In genomic region chr6:14600306-14600705, GRCh38 we compare ENCODE assay signal across 7 cellular contexts.
DNase-seq lines count a peak whose midpoint lies in the region; ATAC-seq, FAIRE-seq and TF ChIP-seq lines count a peak whose summit lies in the region.
"Not testable (repeated sequence)": the region's sequence is repeated elsewhere in the genome, so short reads cannot be mapped to it uniquely, and the experiment has no call there.

No MANE protein-coding gene starts in this region.

- not testable (repeated sequence) for H3K9ac ChIP-seq in GM12878 (ENCODE audit: control insufficient read depth, insufficient read depth, low read length)

- H3K4me2 ChIP-seq in GM12878 (ENCODE audit: control insufficient read depth, insufficient read depth): not testable (repeated sequence)

- H3K27me3 Mint-ChIP-seq in activated CD4-positive, alpha-beta memory T cell treated with anti-CD3 and anti-CD28 coated beads for 36 hours; activated T-cell treated with anti-CD3 and anti-CD28 coated beads, Interleukin-2, amount 50 U/mL, for 72 hours (ENCODE audit: low read depth): not testable (repeated sequence)

- peak; percentile 26 for DNase-seq in activated CD4-positive, alpha-beta T cell treated with anti-CD3 and anti-CD28 coated beads for 48 hours
- DNase-seq in activated CD4-positive, alpha-beta memory T cell treated with anti-CD3 and anti-CD28 coated beads for 36 hours: peak; percentile 58
- DNase-seq in activated T-cell treated with anti-CD3 and anti-CD28 coated beads, Interleukin-2, amount 50 U/mL, for 72 hours: peak; percentile 5 to 51
- peak; percentile 13 for DNase-seq in activated naive CD4-positive, alpha-beta T cell treated with Interleukin-2 at 50 U/mL for 16 hours
- DNase-seq in GM12878 (ENCODE audit: low read depth, low spot score): not testable (repeated sequence)
- peak; percentile 31 for DNase-seq in stimulated activated CD4-positive, alpha-beta T cell treated with anti-CD3 and anti-CD28 coated beads, Interleukin-1b, Interleukin-23, amount 100 ng/mL, for 48 hours

- H3K9me3 Mint-ChIP-seq in activated CD4-positive, alpha-beta memory T cell treated with anti-CD3 and anti-CD28 coated beads for 36 hours; activated T-cell treated with anti-CD3 and anti-CD28 coated beads, Interleukin-2, amount 50 U/mL, for 72 hours: not testable (repeated sequence)

- intact Hi-C loops in activated CD4-positive, alpha-beta memory T cell treated with anti-CD3 and anti-CD28 coated beads for 36 hours (cut with micrococcal nuclease); GM12878 (cut with micrococcal nuclease; ENCODE audit: unreplicated experiment): not testable (repeated sequence)

- H3K4me1 ChIP-seq in GM12878 (ENCODE audit: control insufficient read depth, insufficient read depth, low read length): not testable (repeated sequence)

- SMC1A ChIA-PET in GM12878 (lab: Charles Lee; ENCODE audit: uncharacterized antibody, unreplicated experiment): not testable (repeated sequence)

- not testable (repeated sequence) for TF ChIP-seq CTCF in GM12878 (IDR thresholded peaks at IDR 0.05 in 2 of 3, conservative IDR thresholded peaks at IDR 0.05 in 1 of 3; ENCODE audit: control insufficient read depth in 2 of 3, extremely low read depth in 1 of 3, insufficient read depth in 1 of 3, low read depth in 3 of 3, low read length in 3 of 3)

- not testable (repeated sequence) for H3K27me3 ChIP-seq in GM12878 (replicated peaks in 1 of 2; ENCODE audit: control insufficient read depth in 2 of 2, insufficient read depth in 2 of 2, low read length in 1 of 2)

- not testable (repeated sequence) for H3K79me2 ChIP-seq in GM12878 (ENCODE audit: control insufficient read depth, insufficient read depth, low read length)

- CTCF ChIA-PET in activated CD4-positive, alpha-beta memory T cell treated with anti-CD3 and anti-CD28 coated beads for 36 hours (lab: Charles Lee); GM12878 (lab: Yijun Ruan, JAX): not testable (repeated sequence)

- not testable (repeated sequence) for TF ChIP-seq EP300 in GM12878 (IDR thresholded peaks at IDR 0.05; ENCODE audit: borderline replicate concordance in 1 of 2, control insufficient read depth in 1 of 2, low read depth in 2 of 2, low read length in 2 of 2)

- H4K20me1 ChIP-seq in GM12878 (ENCODE audit: control insufficient read depth, insufficient read depth): not testable (repeated sequence)

- H3K9me3 ChIP-seq in GM12878 (replicated peaks; ENCODE audit: control insufficient read depth, insufficient read depth, low read length): not testable (repeated sequence)

- not testable (repeated sequence) for BruUV-seq in GM12878 (replicated peaks; lab: Mats Ljungman, UMichigan)

- not testable (repeated sequence) for H3K36me3 Mint-ChIP-seq in activated CD4-positive, alpha-beta memory T cell treated with anti-CD3 and anti-CD28 coated beads for 36 hours
- peaks cover 9 to 17% of the 10 kb centered on the region in 2 donors for H3K36me3 Mint-ChIP-seq in activated T-cell treated with anti-CD3 and anti-CD28 coated beads, Interleukin-2, amount 50 U/mL, for 72 hours (ENCODE audit: insufficient read depth in 2 of 2)

- H2AFZ ChIP-seq in GM12878 (ENCODE audit: control insufficient read depth, low read depth, low read length): not testable (repeated sequence)

- 25% methylated on average over 8 of the region's 8 CpGs for WGBS in GM12878 (ENCODE audit: insufficient coverage, insufficient replicate concordance, low lambda C conversion rate, missing lambda C conversion rate)

- POLR2A ChIA-PET in activated CD4-positive, alpha-beta memory T cell treated with anti-CD3 and anti-CD28 coated beads for 36 hours (lab: Charles Lee); GM12878 (lab: Charles Lee): not testable (repeated sequence)

- not testable (repeated sequence) for TF ChIP-seq POLR2A in GM12878 (IDR thresholded peaks at IDR 0.05; ENCODE audit: low read depth, low read length)

- H3K27ac Mint-ChIP-seq in activated CD4-positive, alpha-beta memory T cell treated with anti-CD3 and anti-CD28 coated beads for 36 hours: peak overlapping the region; percentile 1
- H3K27ac Mint-ChIP-seq in activated T-cell treated with anti-CD3 and anti-CD28 coated beads, Interleukin-2, amount 50 U/mL, for 72 hours: peak overlapping the region; percentile 3

- H3K27ac ChIP-seq in GM12878 (ENCODE audit: control insufficient read depth, insufficient read depth): not testable (repeated sequence)

- ATAC-seq in activated T-cell treated with anti-CD3 and anti-CD28 coated beads, Interleukin-2, amount 50 U/mL, for 72 hours (replicated peaks in 1 of 2): peak in 1 of 2 donors; percentile 55
- ATAC-seq in GM12878: not testable (repeated sequence)

- FAIRE-seq in GM12878 (lab: Jason Lieb, UNC): not testable (repeated sequence)
- peak; percentile 5 for FAIRE-seq in colon (lab: Jason Lieb, UNC)

- H3K36me3 ChIP-seq in GM12878 (ENCODE audit: control insufficient read depth in 2 of 2, insufficient read depth in 2 of 2, low read length in 1 of 2): not testable (repeated sequence)

- H3K4me1 Mint-ChIP-seq in activated CD4-positive, alpha-beta memory T cell treated with anti-CD3 and anti-CD28 coated beads for 36 hours (ENCODE audit: low read depth): peaks cover 13% of the 10 kb centered on the region
- H3K4me1 Mint-ChIP-seq in activated T-cell treated with anti-CD3 and anti-CD28 coated beads, Interleukin-2, amount 50 U/mL, for 72 hours (ENCODE audit: low read depth): peaks cover 19% of the 10 kb centered on the region

- H3K4me3 Mint-ChIP-seq in activated CD4-positive, alpha-beta memory T cell treated with anti-CD3 and anti-CD28 coated beads for 36 hours: not testable (repeated sequence)
- peak overlapping the region in 1 of 2 donors; percentile 9 for H3K4me3 Mint-ChIP-seq in activated T-cell treated with anti-CD3 and anti-CD28 coated beads, Interleukin-2, amount 50 U/mL, for 72 hours

- TF ChIP-seq RAD21 in GM12878 (IDR thresholded peaks at IDR 0.05; ENCODE audit: insufficient read depth, low read depth, low read length): not testable (repeated sequence)

- RAD21 ChIA-PET in GM12878 (lab: Charles Lee; ENCODE audit: unreplicated experiment): not testable (repeated sequence)

- in situ Hi-C loops in GM12878 (cut with MboI): not testable (repeated sequence)

- not testable (repeated sequence) for H3K4me3 ChIP-seq in GM12878

TF ChIP-seq in GM12878, 131 proteins besides CTCF, POLR2A, EP300 and RAD21:
- TF ChIP-seq JUNB (IDR thresholded peaks at IDR 0.05) (peak; percentile 57), RUNX3 (IDR thresholded peaks at IDR 0.05; ENCODE audit: low read length) (0 out of 2 replicates have a peak, but pooled peaks have one; percentile 23)
TF ChIP-seq in GM12878: peak in this region for 2; not testable (repeated sequence) for 129.
